In genomic region chr18:45967007-45967706, GRCh38 we compare ENCODE assay signal across 8 cellular contexts. TPM values are rescaled to one million over a fixed set of nuclear protein-coding genes. Genes with fewer than 3 reads are reported as not detected.
DNase-seq lines count a peak whose midpoint lies in the region; ATAC-seq lines count a peak whose summit lies in the region.

Gene EPG5, minus strand, starts transcription at chr18:45967329. Its CDS starts 90 bp downstream, at chr18:45967239.

- H3K36me3 ChIP-seq in endocrine pancreas (ENCODE audit: control insufficient read depth, insufficient read depth, low read length) (no peaks in the 10 kb centered on the region), mesenchymal stem cell (ENCODE audit: control insufficient read depth in 1 of 2, insufficient read depth in 2 of 2, low read depth in 1 of 2, low read length in 2 of 2) (peaks cover 0 to 17% of the 10 kb centered on the region in 2 experiments)

- H3K4ac ChIP-seq in mesenchymal stem cell (ENCODE audit: low read depth in 1 of 2, low read length in 2 of 2): peak within 1 kb of the TSS; percentile 24 to 87

- H2AK5ac ChIP-seq in mesenchymal stem cell (ENCODE audit: low read length, severe bottlenecking): peak within 1 kb of the TSS; percentile 77

- H3K27ac ChIP-seq in mesenchymal stem cell (ENCODE audit: low read length, poor library complexity, severe bottlenecking): peak within 1 kb of the TSS; percentile 89

- H3K27me3 ChIP-seq in endocrine pancreas (ENCODE audit: control insufficient read depth, insufficient read depth, low read length) (no peaks in the 10 kb centered on the region), mesenchymal stem cell (ENCODE audit: control insufficient read depth in 1 of 2, insufficient read depth in 1 of 2, low read length in 2 of 2) (no peaks in the 10 kb centered on the region)

- no peak within 1 kb of the TSS for H2BK12ac ChIP-seq in mesenchymal stem cell (ENCODE audit: low read length in 2 of 2)

- H3K4me1 ChIP-seq in endocrine pancreas (ENCODE audit: control insufficient read depth, insufficient read depth, low read length) (peaks cover 6% of the 10 kb centered on the region), mesenchymal stem cell (ENCODE audit: control insufficient read depth, insufficient read depth, low read depth, low read length) (peaks cover 7% of the 10 kb centered on the region)

- H3K79me1 ChIP-seq in mesenchymal stem cell (replicated peaks; ENCODE audit: low read length, poor library complexity, severe bottlenecking): peaks cover 2% of the 10 kb centered on the region

- H2BK120ac ChIP-seq in mesenchymal stem cell (ENCODE audit: low read depth, low read length): no peak within 1 kb of the TSS

- peak within 1 kb of the TSS; percentile 97 for H2AFZ ChIP-seq in mesenchymal stem cell (ENCODE audit: low read depth, low read length)

- WGBS in mesenchymal stem cell: under 1% methylated on average over 50 of the region's 50 CpGs

- ATAC-seq in GM21390 (IDR thresholded peaks at IDR 0.05; ENCODE audit: unreplicated experiment): peak; percentile 94

- H3K4me3 ChIP-seq in endocrine pancreas (ENCODE audit: control insufficient read depth, insufficient read depth, low read length): peak within 1 kb of the TSS; percentile 94
- peak within 1 kb of the TSS; percentile 70 to 100 for H3K4me3 ChIP-seq in mesenchymal stem cell (ENCODE audit: insufficient read depth in 1 of 2, low read depth in 1 of 2, low read length in 2 of 2)

- peak within 1 kb of the TSS; percentile 81 to 85 for H3K18ac ChIP-seq in mesenchymal stem cell (ENCODE audit: low read depth in 1 of 2, low read length in 2 of 2)

- no peak within 1 kb of the TSS for H2BK5ac ChIP-seq in mesenchymal stem cell (ENCODE audit: low read depth, low read length, poor library complexity, severe bottlenecking)

- H4K8ac ChIP-seq in mesenchymal stem cell (ENCODE audit: low read length): peak within 1 kb of the TSS; percentile 87

- H3K4me2 ChIP-seq in mesenchymal stem cell (ENCODE audit: low read length, poor library complexity, severe bottlenecking): peak within 1 kb of the TSS; percentile 76

- in situ Hi-C loops in Caki2 (cut with HindIII; ENCODE audit: low pct_unique_long_range_greater_than_20kb, low sequenced_read_pairs): no loop called here

- H4K91ac ChIP-seq in mesenchymal stem cell (ENCODE audit: low read length): peak within 1 kb of the TSS; percentile 48

- no peak within 1 kb of the TSS for H3K23ac ChIP-seq in mesenchymal stem cell (ENCODE audit: low read length in 2 of 2)

- no peaks in the 10 kb centered on the region for H3K9me3 ChIP-seq in endocrine pancreas (ENCODE audit: control insufficient read depth, low read length)
- H3K9me3 ChIP-seq in mesenchymal stem cell (ENCODE audit: control insufficient read depth, low read length): no peaks in the 10 kb centered on the region

- DNase-seq in Caki2 (ENCODE audit: low read depth): peak; percentile 84
- DNase-seq in HUDEP-2 (lab: John Stamatoyannopoulos, UW; ENCODE audit: unreplicated experiment in 76 of 76): peak; percentile 9 to 98 (median 93)
- DNase-seq in NOMO-1 treated with dmso at 0.1 percent for 144 hours (lab: John Stamatoyannopoulos, UW; ENCODE audit: unreplicated experiment): peak; percentile 90
- DNase-seq in activated CD8-positive, alpha-beta memory T cell treated with anti-CD3 and anti-CD28 coated beads for 48 hours (ENCODE audit: low read depth in 2 of 3, low spot score in 2 of 3): peak; percentile 58 to 83 (median 70)
- peak; percentile 97 for DNase-seq in mesenchymal stem cell
- DNase-seq in stimulated activated CD8-positive, alpha-beta memory T cell treated with anti-CD3 and anti-CD28 coated beads, Interleukin-12 subunit alpha, Interleukin-12 subunit beta, amount 100 ng/mL, for 24 hours (ENCODE audit: extremely low read depth): peak; percentile 79

- peak within 1 kb of the TSS; percentile 75 for H3K9ac ChIP-seq in endocrine pancreas (ENCODE audit: control insufficient read depth, insufficient read depth, low read length)
- peak within 1 kb of the TSS; percentile 99 for H3K9ac ChIP-seq in mesenchymal stem cell (ENCODE audit: low read length)

- H2BK15ac ChIP-seq in mesenchymal stem cell (ENCODE audit: low read depth, poor library complexity, severe bottlenecking): peak within 1 kb of the TSS; percentile 95

- peak within 1 kb of the TSS in 1 of 2 experiments; percentile 36 for H3K14ac ChIP-seq in mesenchymal stem cell (ENCODE audit: low read length in 2 of 2)

RNA-seq across cellular contexts. Expression of gene EPG5, which starts in this region (rescaled TPM):
- total RNA-seq in Caki2 (2014; rRNA removed; shearing (Covaris generic); ENCODE audit: low replicate concordance): 2.4 and 4.0 TPM in 2 replicates
- 5.7 TPM for polyA plus RNA-seq in mesenchymal stem cell (2013, experiment 1 of 2)
- 5.4 TPM for polyA plus RNA-seq in mesenchymal stem cell (2013, experiment 2 of 2)

Comparison
In these comparisons a context has a peak if more than half of its experiments do, and no peak if none do; other contexts are left out.
1. Peak in every context shown above with its lines: DNase-seq, ATAC-seq, H3K4me3 ChIP-seq and H3K27ac ChIP-seq.